9 cellular contexts compared by ENCODE assay signal in the genomic region with DNA sequence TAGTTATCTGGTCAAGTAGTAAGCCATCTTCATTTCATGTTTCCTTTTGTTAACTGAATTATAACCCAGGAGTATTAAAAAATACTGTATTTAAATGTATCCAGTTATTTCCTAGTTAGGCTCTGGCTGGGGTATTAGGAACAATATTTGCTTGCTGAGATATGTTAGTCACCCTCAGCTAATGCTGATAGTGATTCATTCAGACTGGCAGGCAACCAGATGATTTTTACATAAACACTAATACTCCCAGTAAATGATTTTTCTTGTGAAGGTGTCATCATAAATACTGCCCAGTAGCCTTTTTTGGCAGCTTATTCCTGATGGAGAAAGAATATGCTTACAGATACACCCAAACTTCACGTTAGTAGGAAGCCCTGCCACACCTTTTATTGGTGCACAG. TPM values are rescaled to one million over a fixed set of nuclear protein-coding genes. Genes with fewer than 3 reads are reported as not detected.
DNase-seq lines count a peak whose midpoint lies in the region; ATAC-seq and TF ChIP-seq lines count a peak whose summit lies in the region.
"Had no signal": no experiment of that assay in that cellular context is flagged by ENCODE, and none has a peak within 500 bp of the region (broad histone marks: within the 10 kb centered on the region; RNA-seq: fewer than 3 reads in every experiment).

No MANE protein-coding gene starts in this region.

- peak overlapping the region in 4 of 5 experiments; percentile 76 to 95 (median 78) for H3K27ac Mint-ChIP-seq in brain

- H3K27me3 ChIP-seq in right cardiac atrium (ENCODE audit: control insufficient read depth, insufficient read depth) (no peaks in the 10 kb centered on the region), tibial artery (no peaks in the 10 kb centered on the region)

- peaks cover 87% of the 10 kb centered on the region for H3K36me3 Mint-ChIP-seq in brain

- TF ChIP-seq CTCF in brain (conservative IDR thresholded peaks at IDR 0.05) (no peak), tibial artery (IDR thresholded peaks at IDR 0.05) (no peak)

- DNase-seq in HT1080 (ENCODE audit: low read depth), result peak; percentile 59
- no peak for DNase-seq in right cardiac atrium
- DNase-seq in tibial artery, result no peak
- DNase-seq in SIG-M5 treated with dmso at 0.1 percent for 504 hours (lab: John Stamatoyannopoulos, UW; ENCODE audit: unreplicated experiment), result no peak
- no peak for DNase-seq in NCI-H2171 treated with DMSO at 0.1 percent for 48 hours (lab: John Stamatoyannopoulos, UW)
- DNase-seq: activated naive CD8-positive, alpha-beta T cell treated with anti-CD3 and anti-CD28 coated beads, Interleukin-2, amount 50 U/mL, for 24 hours had no signal

- intact Hi-C loops in right cardiac atrium (cut with DNase I) (no loop called here), tibial artery (cut with DNase I; ENCODE audit: low total_unique reads) (no loop called here)

- H3K9me3 ChIP-seq in right cardiac atrium (ENCODE audit: control insufficient read depth, low read length) (no peaks in the 10 kb centered on the region), tibial artery (no peaks in the 10 kb centered on the region)

- H3K27ac ChIP-seq in right cardiac atrium (ENCODE audit: low read length) (no peak overlapping the region), tibial artery (peak overlapping the region; percentile 81 to 99)

- ATAC-seq in right cardiac atrium, result peak; percentile 37 to 74
- ATAC-seq in GM18519 (IDR thresholded peaks at IDR 0.05; ENCODE audit: low FRiP score, unreplicated experiment), result no peak

- no peaks in the 10 kb centered on the region for H3K9me3 Mint-ChIP-seq in brain
- H3K9me3 Mint-ChIP-seq: activated naive CD8-positive, alpha-beta T cell treated with anti-CD3 and anti-CD28 coated beads, Interleukin-2, amount 50 U/mL, for 24 hours; memory B cell had no signal

- peak overlapping the region in 4 of 5 experiments; percentile 15 to 49 (median 42) for H3K4me3 Mint-ChIP-seq in brain
- H3K4me3 Mint-ChIP-seq: memory B cell had no signal

- H3K4me3 ChIP-seq in right cardiac atrium (ENCODE audit: low read length), result no peak overlapping the region
- H3K4me3 ChIP-seq in tibial artery, result no peak overlapping the region

- WGBS in right cardiac atrium, result 19% methylated on average over 1 of the region's 1 CpG

- H3K36me3 ChIP-seq in tibial artery, result peaks cover 16 to 21% (median 16%) of the 10 kb centered on the region in 3 donors

- H3K4me1 Mint-ChIP-seq in brain, result peaks cover 78% of the 10 kb centered on the region

- H3K4me1 ChIP-seq in right cardiac atrium (ENCODE audit: control insufficient read depth, insufficient read depth, low read length), result peaks cover 14% of the 10 kb centered on the region
- peaks cover 0 to 83% (median 59%) of the 10 kb centered on the region in 4 donors for H3K4me1 ChIP-seq in tibial artery

- H3K27me3 Mint-ChIP-seq in brain, result no peaks in the 10 kb centered on the region
- H3K27me3 Mint-ChIP-seq: activated naive CD8-positive, alpha-beta T cell treated with anti-CD3 and anti-CD28 coated beads, Interleukin-2, amount 50 U/mL, for 24 hours; memory B cell had no signal

RNA-seq across cellular contexts. Expression of a gene that starts 8.1 kb away (rescaled TPM):
- total RNA-seq in HT1080 (2014; rRNA removed; shearing (Covaris generic)), result 161 and 183 TPM in 2 replicates
- polyA plus RNA-seq in HT1080 (2015; cell fraction: cytosol; rRNA removed), result 142 and 151 TPM in 2 replicates
- polyA plus RNA-seq in HT1080 (2015; cell fraction: nucleus; rRNA removed), result 60.4 and 65.0 TPM in 2 replicates
- polyA plus RNA-seq in brain (ENCODE audit: insufficient read depth, low read depth, low replicate concordance) (285 TPM), right cardiac atrium (59.9 TPM)
- total RNA-seq in right cardiac atrium, result 100 to 1,000 TPM in 1 of 4 donors, 10 to 100 TPM in 3; 69.6 to 103 (median 86.2) TPM
